Comparison of ENCODE assay signal across 8 cellular contexts in genomic region chr1:243114059-243114713, GRCh38.
DNase-seq lines count a peak whose midpoint lies in the region; ATAC-seq and TF ChIP-seq lines count a peak whose summit lies in the region.
"Not testable (repeated sequence)": the region's sequence is repeated elsewhere in the genome, so short reads cannot be mapped to it uniquely, and the experiment has no call there.

No MANE protein-coding gene starts in this region.

- peaks cover 11 to 15% (median 13%) of the 10 kb centered on the region in 3 donors for H3K4me1 Mint-ChIP-seq in IgD-negative memory B cell
- not testable (repeated sequence) for H3K4me1 Mint-ChIP-seq in activated naive CD4-positive, alpha-beta T cell treated with anti-CD3 and anti-CD28 coated beads for 36 hours (ENCODE audit: low read depth)

- H3K9me3 ChIP-seq in heart left ventricle, result not testable (repeated sequence)

- H3K36me3 ChIP-seq in GM06990 (ENCODE audit: control insufficient read depth, insufficient read depth, low read length); heart left ventricle: not testable (repeated sequence)

- not testable (repeated sequence) for TF ChIP-seq CTCF in GM06990 (IDR thresholded peaks at IDR 0.05; ENCODE audit: insufficient read depth, low read length, poor library complexity, severe bottlenecking); heart left ventricle (IDR thresholded peaks at IDR 0.05)

- H3K4me1 ChIP-seq in heart left ventricle, result not testable (repeated sequence)

- not testable (repeated sequence) for H3K27ac ChIP-seq in heart left ventricle

- peak overlapping the region in 3 of 4 donors; percentile 38 to 91 (median 88) for H3K4me3 Mint-ChIP-seq in IgD-negative memory B cell
- H3K4me3 Mint-ChIP-seq in activated naive CD4-positive, alpha-beta T cell treated with anti-CD3 and anti-CD28 coated beads for 36 hours, result not testable (repeated sequence)

- not testable (repeated sequence) for TF ChIP-seq POLR2A in heart left ventricle (IDR thresholded peaks at IDR 0.05)

- H3K36me3 Mint-ChIP-seq in IgD-negative memory B cell; activated naive CD4-positive, alpha-beta T cell treated with anti-CD3 and anti-CD28 coated beads for 36 hours (ENCODE audit: low read depth): not testable (repeated sequence)

- H3K4me3 ChIP-seq in GM06990 (replicated peaks; ENCODE audit: low read depth, low read length); heart left ventricle: not testable (repeated sequence)

- H3K27ac Mint-ChIP-seq in IgD-negative memory B cell, result peak overlapping the region in 1 of 3 donors; percentile 75
- not testable (repeated sequence) for H3K27ac Mint-ChIP-seq in activated naive CD4-positive, alpha-beta T cell treated with anti-CD3 and anti-CD28 coated beads for 36 hours

- not testable (repeated sequence) for H3K9me3 Mint-ChIP-seq in IgD-negative memory B cell; activated naive CD4-positive, alpha-beta T cell treated with anti-CD3 and anti-CD28 coated beads for 36 hours

- intact Hi-C loops in activated naive CD4-positive, alpha-beta T cell treated with anti-CD3 and anti-CD28 coated beads for 36 hours (cut with micrococcal nuclease); heart left ventricle (cut with DNase I): not testable (repeated sequence)

- DNase-seq in GM06990 (ENCODE audit: extremely low read depth, insufficient read length) (peak; percentile 42), NCI-H774 (lab: John Stamatoyannopoulos, UW) (peak; percentile 47), heart left ventricle (peak in 2 of 5 donors; percentile 23 to 34), stromal cell of bone marrow (ENCODE audit: low read depth) (peak; percentile 91)
- peak; percentile 19 for DNase-seq in activated naive CD4-positive, alpha-beta T cell treated with anti-CD3 and anti-CD28 coated beads for 36 hours

- CTCF ChIA-PET in activated naive CD4-positive, alpha-beta T cell treated with anti-CD3 and anti-CD28 coated beads for 36 hours (lab: Charles Lee), result not testable (repeated sequence)

- H3K27me3 ChIP-seq in GM06990 (replicated peaks; ENCODE audit: control insufficient read depth, insufficient read depth, low read length); heart left ventricle: not testable (repeated sequence)

- ATAC-seq in GM19463 (IDR thresholded peaks at IDR 0.05; ENCODE audit: unreplicated experiment) (peak; percentile 87), HG02870 (IDR thresholded peaks at IDR 0.05; ENCODE audit: unreplicated experiment) (peak; percentile 81), heart left ventricle (peak in 3 of 4 donors; percentile 44 to 61 (median 55))

- WGBS in heart left ventricle, 4 donors, result 21 to 29% (median 27%) methylated on average over 8 of the region's 8 CpGs

- H3K27me3 Mint-ChIP-seq in IgD-negative memory B cell; activated naive CD4-positive, alpha-beta T cell treated with anti-CD3 and anti-CD28 coated beads for 36 hours (ENCODE audit: low read depth): not testable (repeated sequence)
